Comparison of ENCODE assay signal across 28 cellular contexts in genomic region chr19:17624314-17624991, GRCh38.
"Had no signal": no experiment of that assay in that cellular context is flagged by ENCODE, and none has a peak within 500 bp of the region (broad histone marks: within the 10 kb centered on the region; RNA-seq: fewer than 3 reads in every experiment).

No MANE protein-coding gene starts in this region.

- H3K4me3 ChIP-seq: coronary artery, esophagus muscularis mucosa, gastroesophageal sphincter, heart left ventricle, hepatocyte, left lung, smooth muscle cell, thoracic aorta, tibial nerve, upper lobe of left lung had no signal

- H3K4me2 ChIP-seq: hepatocyte, smooth muscle cell had no signal

- H2AFZ ChIP-seq: hepatocyte, parathyroid adenoma had no signal

- FAIRE-seq: endothelial cell of umbilical vein, urothelium cell line had no signal

- DNase-seq: dermis blood vessel endothelial cell; effector memory CD4-positive, alpha-beta T cell; foreskin keratinocyte; heart left ventricle; left cardiac atrium; stimulated activated CD4-positive, alpha-beta T cell treated with anti-CD3 and anti-CD28 coated beads, Interleukin-12 subunit alpha, Interleukin-12 subunit beta, amount 100 ng/mL, for 4 hours; stimulated activated CD4-positive, alpha-beta T cell treated with anti-CD3 and anti-CD28 coated beads, Interleukin-2, amount 100 ng/mL, for 24 hours; stimulated activated CD4-positive, alpha-beta T cell treated with anti-CD3 and anti-CD28 coated beads, Interleukin-4, amount 100 ng/mL, for 24 hours; upper lobe of left lung had no signal

- ATAC-seq: foreskin keratinocyte; gastroesophageal sphincter; heart left ventricle; left cardiac atrium; left lung; natural killer cell treated with Interleukin-12 subunit alpha and Interleukin-12 subunit beta and Interleukin-15 and Interleukin-18, amount 100 ng/mL, for 72 hours; sciatic nerve; stimulated activated memory B cell treated with anti-CD40 and anti-IgM and Interleukin-4, amounts not matched to agents 10 μg/mL and 1 μg/mL and 100 μg/mL, for 72 hours had no signal

- H3K36me3 Mint-ChIP-seq: memory B cell; natural killer cell treated with Interleukin-12 subunit alpha and Interleukin-12 subunit beta and Interleukin-15 and Interleukin-18, amount 100 ng/mL, for 72 hours; stimulated activated memory B cell treated with anti-CD40 and anti-IgM and Interleukin-4, amounts not matched to agents 10 μg/mL and 1 μg/mL and 100 μg/mL, for 72 hours had no signal

- H3K79me2 ChIP-seq: hepatocyte, parathyroid adenoma had no signal

- H3K27me3 ChIP-seq: foreskin keratinocyte, heart left ventricle, hepatocyte, left lung, upper lobe of left lung had no signal

- H3K4me1 Mint-ChIP-seq: memory B cell; neural crest cell; stimulated activated memory B cell treated with anti-CD40 and anti-IgM and Interleukin-4, amounts not matched to agents 10 μg/mL and 1 μg/mL and 100 μg/mL, for 72 hours had no signal

- H3K9me3 Mint-ChIP-seq: stimulated activated naive CD8-positive, alpha-beta T cell treated with anti-CD3 and anti-CD28 coated beads, Interleukin-15, Interleukin-2, amounts not matched to agents 100 ng/mL and 50 ng/mL, for 24 hours had no signal

- H3K9ac ChIP-seq: parathyroid adenoma had no signal

- H3K36me3 ChIP-seq: esophagus muscularis mucosa, gastroesophageal sphincter, heart left ventricle, left lung, neutrophil, thoracic aorta, tibial nerve, upper lobe of left lung had no signal

- H3K27ac ChIP-seq: coronary artery, esophagus muscularis mucosa, foreskin keratinocyte, gastroesophageal sphincter, heart left ventricle, hepatocyte, left lung, neutrophil, parathyroid adenoma, thoracic aorta, tibial nerve, upper lobe of left lung had no signal

- H3K27ac Mint-ChIP-seq: memory B cell; natural killer cell treated with Interleukin-12 subunit alpha and Interleukin-12 subunit beta and Interleukin-15 and Interleukin-18, amount 100 ng/mL, for 72 hours; progenitor cell of endocrine pancreas; stimulated activated memory B cell treated with anti-CD40 and anti-IgM and Interleukin-4, amounts not matched to agents 10 μg/mL and 1 μg/mL and 100 μg/mL, for 72 hours; stimulated activated naive CD8-positive, alpha-beta T cell treated with anti-CD3 and anti-CD28 coated beads, Interleukin-15, Interleukin-2, amounts not matched to agents 100 ng/mL and 50 ng/mL, for 24 hours had no signal

- H3K4me1 ChIP-seq: esophagus muscularis mucosa, foreskin keratinocyte, gastroesophageal sphincter, heart left ventricle, left lung, parathyroid adenoma, tibial nerve, upper lobe of left lung had no signal

- H3K9me3 ChIP-seq: neutrophil had no signal

- H3K4me3 Mint-ChIP-seq: memory B cell; natural killer cell treated with Interleukin-12 subunit alpha and Interleukin-12 subunit beta and Interleukin-15 and Interleukin-18, amount 100 ng/mL, for 72 hours; neural crest cell; stimulated activated memory B cell treated with anti-CD40 and anti-IgM and Interleukin-4, amounts not matched to agents 10 μg/mL and 1 μg/mL and 100 μg/mL, for 72 hours; stimulated activated naive CD8-positive, alpha-beta T cell treated with anti-CD3 and anti-CD28 coated beads, Interleukin-15, Interleukin-2, amounts not matched to agents 100 ng/mL and 50 ng/mL, for 24 hours had no signal
